ENCODE assay signal across 8 cellular contexts in the genomic region with DNA sequence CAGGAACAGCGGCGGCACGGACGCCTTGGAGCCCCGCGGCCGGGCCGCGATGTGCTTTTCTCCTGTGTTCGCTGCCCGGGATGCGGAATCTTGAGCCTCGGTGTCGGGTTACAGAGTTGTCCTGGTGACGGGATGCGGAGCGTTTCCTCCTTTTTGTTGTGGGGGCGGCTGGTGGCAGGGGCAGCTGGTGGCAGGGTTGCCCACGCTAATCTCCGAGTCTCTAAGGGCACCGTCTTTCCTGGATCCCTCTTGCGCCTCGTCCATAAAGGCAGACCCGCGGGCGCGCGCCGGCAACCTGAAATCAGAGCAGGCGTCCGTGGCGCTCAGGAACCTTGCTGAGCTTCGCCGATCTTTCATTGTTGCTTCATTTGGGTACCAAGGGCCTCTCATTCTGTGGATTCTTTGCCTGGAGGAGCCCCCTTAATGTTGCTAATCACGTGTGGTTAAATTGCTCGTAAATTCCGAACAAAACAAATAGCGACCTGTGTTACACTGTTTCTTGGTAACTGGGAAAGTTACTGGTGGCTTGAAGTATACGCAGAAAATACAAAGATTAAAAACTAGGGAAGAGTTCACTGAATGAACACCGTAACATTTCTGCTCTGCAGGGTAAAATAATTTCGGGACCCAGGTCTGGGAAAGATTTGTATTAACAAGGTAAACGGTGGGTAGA. TPM values are rescaled to one million over a fixed set of nuclear protein-coding genes. Genes with fewer than 3 reads are reported as not detected.
A peak's percentile ranks its signal among the peaks of the same experiment; 100 is the strongest.
DNase-seq lines count a peak whose midpoint lies in the region; TF ChIP-seq lines count a peak whose summit lies in the region.

No MANE protein-coding gene starts in this region.

- TF ChIP-seq CTCF in H9 (conservative IDR thresholded peaks at IDR 0.05) (no peak), WI38 (IDR thresholded peaks at IDR 0.05; ENCODE audit: low read depth, low read length) (no peak), choroid plexus epithelial cell (conservative IDR thresholded peaks at IDR 0.05; ENCODE audit: low read depth, low read length) (no peak)

- H3K56ac ChIP-seq in H9 (ENCODE audit: insufficient read length, low read depth, low read length): no peak overlapping the region

- peak overlapping the region; percentile 22 for H3K27ac ChIP-seq in H9 (ENCODE audit: insufficient read length, low read depth, low read length)

- H4K91ac ChIP-seq in H9 (ENCODE audit: insufficient read length, low read depth, low read length): no peak overlapping the region

- no peak overlapping the region for H2BK120ac ChIP-seq in H9 (ENCODE audit: low read depth, low read length, poor library complexity, severe bottlenecking)

- no peak overlapping the region for H2AFZ ChIP-seq in H9 (ENCODE audit: low read length)

- H3K18ac ChIP-seq in H9 (ENCODE audit: insufficient read length, low read depth, low read length): peak overlapping the region; percentile 90

- no peak overlapping the region for H2BK15ac ChIP-seq in H9 (ENCODE audit: low read depth, low read length)

- no peak overlapping the region for H4K8ac ChIP-seq in H9 (replicated peaks; ENCODE audit: insufficient read length, low read depth, low read length)

- H3K9me3 ChIP-seq in H9 (ENCODE audit: control insufficient read depth, low read depth, low read length): no peaks in the 10 kb centered on the region

- H3K4me1 ChIP-seq in H9 (ENCODE audit: insufficient read depth, low read length): peaks cover 2% of the 10 kb centered on the region; the same call in 1 of the 2 replicates

- H3K27me3 Mint-ChIP-seq in H9 (ENCODE audit: low read depth): no peaks in the 10 kb centered on the region

- peaks cover 19% of the 10 kb centered on the region for H3K23me2 ChIP-seq in H9 (ENCODE audit: insufficient read length, low read depth, low read length, poor library complexity, severe bottlenecking)

- peak overlapping the region; percentile 96 to 99 (median 98) for H3K27ac Mint-ChIP-seq in H9

- peak; percentile 83 for DNase-seq in Caki2 (ENCODE audit: low read depth)
- DNase-seq in H9: peak; percentile 86
- DNase-seq in NCI-H187 treated with DMSO at 0.1 percent for 48 hours (lab: John Stamatoyannopoulos, UW): peak; percentile 45
- DNase-seq in choroid plexus epithelial cell (ENCODE audit: low read depth): peak; percentile 65
- DNase-seq in kidney glomerular epithelial cell (lab: John Stamatoyannopoulos, UW): peak; percentile 61
- peak in 3 of 4 experiments; percentile 4 to 11 (median 6) for DNase-seq in stimulated activated CD4-positive, alpha-beta T cell treated with anti-CD3 and anti-CD28 coated beads, Interleukin-1b, Interleukin-23, amount 100 ng/mL, for 24 hours (ENCODE audit: low read depth in 4 of 4, low spot score in 1 of 4)
- no peak for DNase-seq in AG08396 (ENCODE audit: low spot score)

- peak overlapping the region; percentile 71 for H3K4me2 ChIP-seq in H9 (ENCODE audit: insufficient read depth, insufficient read length, low read length)

- peaks cover 17% of the 10 kb centered on the region; the same call in 1 of the 2 replicates for H3K79me2 ChIP-seq in H9 (ENCODE audit: insufficient read depth, low read length)

- H3K36me3 Mint-ChIP-seq in H9 (ENCODE audit: insufficient read depth in 1 of 3, low read depth in 3 of 3): peaks cover 11 to 19% (median 13%) of the 10 kb centered on the region in 3 experiments

- no peak overlapping the region for H2AK5ac ChIP-seq in H9 (ENCODE audit: insufficient read length, low read length)

- no peak overlapping the region for H3T11ph ChIP-seq in H9 (ENCODE audit: low read length)

- H2BK5ac ChIP-seq in H9 (ENCODE audit: insufficient read length, low read length): no peak overlapping the region

- peak overlapping the region; percentile 94 to 96 for H3K4me3 Mint-ChIP-seq in H9

- no peaks in the 10 kb centered on the region for H3K79me1 ChIP-seq in H9 (ENCODE audit: insufficient read depth, low read depth, low read length, poor library complexity, severe bottlenecking)

- H3K4me3 ChIP-seq in WI38 (ENCODE audit: low read depth, low read length): peak overlapping the region; percentile 85
- peak overlapping the region; percentile 86 for H3K4me3 ChIP-seq in choroid plexus epithelial cell (ENCODE audit: low read depth, low read length)

- H3K23ac ChIP-seq in H9 (ENCODE audit: insufficient read length, low read depth, low read length): no peak overlapping the region

- H2BK20ac ChIP-seq in H9 (ENCODE audit: low read depth, low read length, poor library complexity, severe bottlenecking): no peak overlapping the region

- H3K27me3 ChIP-seq in H9 (ENCODE audit: insufficient read depth, low read length): no peaks in the 10 kb centered on the region

- H3K4me1 Mint-ChIP-seq in H9: peaks cover 37 to 44% of the 10 kb centered on the region in 2 experiments

- no peak overlapping the region for H4K5ac ChIP-seq in H9 (ENCODE audit: insufficient read length, low read depth, low read length)

- peak overlapping the region; percentile 2; the same call in 1 of the 2 replicates for H3K4ac ChIP-seq in H9 (ENCODE audit: low read depth, low read length)

- no peaks in the 10 kb centered on the region; a peak in 1 of 5 replicates for H3K9me3 Mint-ChIP-seq in H9

- in situ Hi-C loops in Caki2 (cut with HindIII; ENCODE audit: low pct_unique_long_range_greater_than_20kb, low sequenced_read_pairs): no loop called here

- peak overlapping the region; percentile 96 for H3K14ac ChIP-seq in H9 (ENCODE audit: insufficient read depth, low read length)

- H3K9ac ChIP-seq in H9 (ENCODE audit: extremely low read depth, insufficient read length, low read length): peak overlapping the region; percentile 72

- no peaks in the 10 kb centered on the region for H4K20me1 ChIP-seq in H9 (ENCODE audit: control insufficient read depth, insufficient read depth, insufficient read length)

- no CpG with 5 or more reads among the region's 42 CpGs for WGBS in H9 (ENCODE audit: extremely low coverage, insufficient read length, low lambda C conversion rate)

- H2BK12ac ChIP-seq in H9 (ENCODE audit: insufficient read length, low read depth, low read length): no peak overlapping the region

RNA-seq across cellular contexts. Expression of gene PFN2, which starts 0.8 kb away (rescaled TPM):
- 339 and 354 TPM in 2 replicates for total RNA-seq in Caki2 (2014; rRNA removed; shearing (Covaris generic); ENCODE audit: low replicate concordance)
- total RNA-seq in H9 (2021): 169 and 174 TPM in 2 replicates
